Comparison of ENCODE assay signal across 3 cellular contexts in genomic region chr3:4060064-4060463, GRCh38.
TF ChIP-seq lines count a peak whose summit lies in the region.

No MANE protein-coding gene starts in this region.

TF ChIP-seq in SK-N-SH treated with all-trans-retinoic acid at 6 μM for 48 hours, 23 proteins besides CTCF, POLR2A, EP300 and RAD21 (continued from another document):
- no peak for TF ChIP-seq POU6F1 (CRISPR knock-in tag; IDR thresholded peaks at IDR 0.05; ENCODE audit: borderline replicate concordance, low read depth)
TF ChIP-seq in SK-N-SH treated with all-trans-retinoic acid at 6 μM for 48 hours: peak in this region for 2.

TF ChIP-seq in SK-N-SH, 30 proteins besides CTCF, POLR2A, EP300 and RAD21 (continued from another document):
- no peak for TF ChIP-seq ZBTB33 (IDR thresholded peaks at IDR 0.05; ENCODE audit: borderline replicate concordance, low read depth)
- no peak for TF ChIP-seq SMC3 (IDR thresholded peaks at IDR 0.05; ENCODE audit: low read depth, low read length)
- no peak for TF ChIP-seq TCF12 (IDR thresholded peaks at IDR 0.05)
- no peak for TF ChIP-seq REST (IDR thresholded peaks at IDR 0.05; ENCODE audit: low read depth, low read length)
- no peak for TF ChIP-seq USF2 (IDR thresholded peaks at IDR 0.05; ENCODE audit: borderline replicate concordance, low read depth, low read length)
- no peak for TF ChIP-seq MXI1 (IDR thresholded peaks at IDR 0.05; ENCODE audit: low read depth, low read length)
- TF ChIP-seq RCOR1 (IDR thresholded peaks at IDR 0.05; ENCODE audit: low read length) = no peak
- no peak for TF ChIP-seq NRF1 (IDR thresholded peaks at IDR 0.05; ENCODE audit: low read depth, low read length)
- no peak for TF ChIP-seq FOSL2 (IDR thresholded peaks at IDR 0.05; ENCODE audit: borderline replicate concordance, low read depth)
- TF ChIP-seq TAF1 (IDR thresholded peaks at IDR 0.05; ENCODE audit: borderline replicate concordance, low read depth, low read length) = no peak

TF ChIP-seq in WTC11, 78 proteins besides CTCF, POLR2A, EP300 and RAD21 (continued from another document):
- no peak for TF ChIP-seq ATF2 (CRISPR knock-in tag; IDR thresholded peaks at IDR 0.05; ENCODE audit: borderline replicate concordance, low read depth)
- TF ChIP-seq ZNF423 (CRISPR knock-in tag; IDR thresholded peaks at IDR 0.05) = no peak
- no peak for TF ChIP-seq SOX15 (CRISPR knock-in tag; IDR thresholded peaks at IDR 0.05)
- no peak for TF ChIP-seq NFYB (CRISPR knock-in tag; conservative IDR thresholded peaks at IDR 0.05; ENCODE audit: low read depth)
- TF ChIP-seq RORB (CRISPR knock-in tag; IDR thresholded peaks at IDR 0.05) = no peak
- no peak for TF ChIP-seq KAT7 (CRISPR knock-in tag; IDR thresholded peaks at IDR 0.05; ENCODE audit: borderline replicate concordance)
- no peak for TF ChIP-seq ZNF396 (CRISPR knock-in tag; IDR thresholded peaks at IDR 0.05; ENCODE audit: borderline replicate concordance)
